In the genomic region with DNA sequence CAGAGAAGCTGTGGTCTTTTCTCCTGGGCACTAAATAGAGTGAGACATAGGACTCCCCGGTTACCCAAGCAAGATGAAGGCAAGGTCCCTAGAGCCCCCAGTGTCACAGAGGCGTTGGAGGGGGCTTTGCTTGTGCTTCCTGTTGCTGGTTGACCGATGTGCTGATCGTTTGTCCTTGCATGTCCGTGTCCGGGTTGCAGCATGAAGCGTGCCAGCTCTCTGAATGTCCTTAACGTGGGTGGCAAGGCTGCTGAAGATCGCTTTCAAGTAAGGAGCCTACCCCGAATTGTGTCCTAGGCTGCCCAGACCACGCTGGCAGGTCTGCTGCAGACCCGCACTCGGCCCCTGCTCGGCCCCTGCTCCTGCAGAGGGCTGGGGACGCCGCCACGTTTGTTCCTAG, we compare ENCODE assay signal across 13 cellular contexts. TPM values are rescaled to one million over a fixed set of nuclear protein-coding genes. Genes with fewer than 3 reads are reported as not detected.
A peak's percentile ranks its signal among the peaks of the same experiment; 100 is the strongest.
DNase-seq lines count a peak whose midpoint lies in the region; ATAC-seq and TF ChIP-seq lines count a peak whose summit lies in the region.
"Had no signal": no experiment of that assay in that cellular context is flagged by ENCODE, and none has a peak within 500 bp of the region (broad histone marks: within the 10 kb centered on the region; RNA-seq: fewer than 3 reads in every experiment).

No MANE protein-coding gene starts in this region.

- H3K27me3 Mint-ChIP-seq in activated T-helper 1 cell treated with anti-CD3 and anti-CD28 coated beads, Interleukin-12 subunit alpha, Interleukin-12 subunit beta, Interleukin-2, Interleukin-4 antibody, amounts not matched to agents 30 ng/mL and 10 ng/mL and 1 ng/mL, durations not matched to agents 14 hours and 24 hours and 36 hours (ENCODE audit: insufficient read depth): no peaks in the 10 kb centered on the region

- no peak overlapping the region for H3K4me3 ChIP-seq in left ventricle myocardium inferior
- H3K4me3 ChIP-seq: smooth muscle cell, vagina had no signal

- H3K36me3 Mint-ChIP-seq in activated T-helper 1 cell treated with anti-CD3 and anti-CD28 coated beads, Interleukin-12 subunit alpha, Interleukin-12 subunit beta, Interleukin-2, Interleukin-4 antibody, amounts not matched to agents 30 ng/mL and 10 ng/mL and 1 ng/mL, durations not matched to agents 14 hours and 24 hours and 36 hours (ENCODE audit: low read depth): peaks cover 13% of the 10 kb centered on the region

- no peaks in the 10 kb centered on the region for H3K9me3 ChIP-seq in left ventricle myocardium inferior (replicated peaks)
- H3K9me3 ChIP-seq: vagina had no signal

- peak; percentile 43 for DNase-seq in germinal center (ENCODE audit: low spot score)
- DNase-seq in activated T-helper 1 cell treated with anti-CD3 and anti-CD28 coated beads, Interleukin-12 subunit alpha, Interleukin-12 subunit beta, Interleukin-2, Interleukin-4 antibody, amounts not matched to agents 30 ng/mL and 10 ng/mL and 1 ng/mL, durations not matched to agents 14 hours and 24 hours and 36 hours (ENCODE audit: low spot score): no peak
- no peak for DNase-seq in left ventricle myocardium inferior
- no peak for DNase-seq in COLO668 (lab: John Stamatoyannopoulos, UW; ENCODE audit: unreplicated experiment)
- DNase-seq in activated effector memory CD4-positive, alpha-beta T cell treated with anti-CD3 and anti-CD28 coated beads, Interleukin-2, amount 50 U/mL, for 16 hours: no peak
- DNase-seq: activated CD4-positive, alpha-beta T cell treated with anti-CD3 and anti-CD28 coated beads for 48 hours; activated effector memory CD4-positive, alpha-beta T cell treated with Interleukin-2 at 50 U/mL for 16 hours; NCI-H2107 had no signal

- H3K27ac ChIP-seq in left ventricle myocardium inferior (replicated peaks): no peak overlapping the region
- H3K27ac ChIP-seq: vagina had no signal

- no peaks in the 10 kb centered on the region for H3K9me3 Mint-ChIP-seq in activated T-helper 1 cell treated with anti-CD3 and anti-CD28 coated beads, Interleukin-12 subunit alpha, Interleukin-12 subunit beta, Interleukin-2, Interleukin-4 antibody, amounts not matched to agents 30 ng/mL and 10 ng/mL and 1 ng/mL, durations not matched to agents 14 hours and 24 hours and 36 hours

- H3K4me1 Mint-ChIP-seq in activated T-helper 1 cell treated with anti-CD3 and anti-CD28 coated beads, Interleukin-12 subunit alpha, Interleukin-12 subunit beta, Interleukin-2, Interleukin-4 antibody, amounts not matched to agents 30 ng/mL and 10 ng/mL and 1 ng/mL, durations not matched to agents 14 hours and 24 hours and 36 hours (ENCODE audit: low read depth): no peaks in the 10 kb centered on the region

- intact Hi-C loops in activated T-helper 1 cell treated with anti-CD3 and anti-CD28 coated beads, Interleukin-12 subunit alpha, Interleukin-12 subunit beta, Interleukin-2, Interleukin-4 antibody, amounts not matched to agents 30 ng/mL and 10 ng/mL and 1 ng/mL, durations not matched to agents 14 hours and 24 hours and 36 hours (cut with micrococcal nuclease): no loop called here
- intact Hi-C loops in left ventricle myocardium inferior (cut with micrococcal nuclease): no loop called here

- no peaks in the 10 kb centered on the region for H3K27me3 ChIP-seq in left ventricle myocardium inferior (ENCODE audit: low read depth)
- H3K27me3 ChIP-seq: vagina had no signal

- no peak overlapping the region for H3K27ac Mint-ChIP-seq in activated T-helper 1 cell treated with anti-CD3 and anti-CD28 coated beads, Interleukin-12 subunit alpha, Interleukin-12 subunit beta, Interleukin-2, Interleukin-4 antibody, amounts not matched to agents 30 ng/mL and 10 ng/mL and 1 ng/mL, durations not matched to agents 14 hours and 24 hours and 36 hours

- peak; percentile 14 for ATAC-seq in GM18499 (IDR thresholded peaks at IDR 0.05; ENCODE audit: insufficient read depth, unreplicated experiment)
- ATAC-seq in GM21381 (IDR thresholded peaks at IDR 0.05; ENCODE audit: unreplicated experiment): peak; percentile 18
- peak; percentile 14 for ATAC-seq in HG03095 (IDR thresholded peaks at IDR 0.05; ENCODE audit: unreplicated experiment)

- no peak overlapping the region for H3K4me3 Mint-ChIP-seq in activated T-helper 1 cell treated with anti-CD3 and anti-CD28 coated beads, Interleukin-12 subunit alpha, Interleukin-12 subunit beta, Interleukin-2, Interleukin-4 antibody, amounts not matched to agents 30 ng/mL and 10 ng/mL and 1 ng/mL, durations not matched to agents 14 hours and 24 hours and 36 hours

- H3K36me3 ChIP-seq in left ventricle myocardium inferior: peaks cover 48% of the 10 kb centered on the region

- TF ChIP-seq CTCF in left ventricle myocardium inferior (IDR thresholded peaks at IDR 0.05; ENCODE audit: borderline replicate concordance): no peak

- H3K4me1 ChIP-seq in left ventricle myocardium inferior: peaks cover 47% of the 10 kb centered on the region

RNA-seq across cellular contexts. Expression of gene XRCC3, which starts 23.1 kb away (rescaled TPM):
- 67.1 and 69.5 TPM in 2 replicates for total RNA-seq in activated T-helper 1 cell treated with anti-CD3 and anti-CD28 coated beads, Interleukin-12 subunit alpha, Interleukin-12 subunit beta, Interleukin-2, Interleukin-4 antibody, amounts not matched to agents 30 ng/mL and 10 ng/mL and 1 ng/mL, durations not matched to agents 14 hours and 24 hours and 36 hours
- 4.1 TPM for total RNA-seq in left ventricle myocardium inferior

RNA-seq across cellular contexts. Expression of gene ZFYVE21, which starts 23.5 kb away (rescaled TPM):
- total RNA-seq in activated T-helper 1 cell treated with anti-CD3 and anti-CD28 coated beads, Interleukin-12 subunit alpha, Interleukin-12 subunit beta, Interleukin-2, Interleukin-4 antibody, amounts not matched to agents 30 ng/mL and 10 ng/mL and 1 ng/mL, durations not matched to agents 14 hours and 24 hours and 36 hours: 21.5 and 24.7 TPM in 2 replicates
- 50.5 TPM for total RNA-seq in left ventricle myocardium inferior

Comparison
In these comparisons a context has a peak if more than half of its experiments do, and no peak if none do; other contexts are left out.
1. RNA of gene XRCC3, which starts 23.1 kb away (total RNA-seq): 67.1 to 69.5 TPM in activated T-helper 1 cell treated with anti-CD3 and anti-CD28 coated beads, Interleukin-12 subunit alpha, Interleukin-12 subunit beta, Interleukin-2, Interleukin-4 antibody, amounts not matched to agents 30 ng/mL and 10 ng/mL and 1 ng/mL, durations not matched to agents 14 hours and 24 hours and 36 hours; 4.1 TPM in left ventricle myocardium inferior (single experiment); every median in the first group is over 10 times any median in the second.
2. Peak in every context shown above with its lines, with median percentiles within 50 percentile points of each other: ATAC-seq.